ENCODE assay signal across 21 cellular contexts in genomic region chr17:5370411-5370810, GRCh38.
"Had no signal": no experiment of that assay in that cellular context is flagged by ENCODE, and none has a peak within 500 bp of the region (broad histone marks: within the 10 kb centered on the region; RNA-seq: fewer than 3 reads in every experiment).

No MANE protein-coding gene starts in this region.

- H3K27ac Mint-ChIP-seq: activated CD4-positive, alpha-beta T cell treated with anti-CD3 and anti-CD28 coated beads, Interleukin-2, amount 10 ng/mL, durations not matched to agents 24 days and 14 days; activated naive CD4-positive, alpha-beta T cell treated with anti-CD3 and anti-CD28 coated beads, Interleukin-2, amount 10 ng/mL, durations not matched to agents 7 days and 5 days; mesothelial cell of epicardium; nephron progenitor cell had no signal

- H3K9me3 ChIP-seq: adrenal gland, heart left ventricle, tibial nerve had no signal

- H3K27me3 ChIP-seq: adrenal gland, cardiac muscle cell, heart left ventricle, tibial nerve had no signal

- H3K4me1 Mint-ChIP-seq: activated CD4-positive, alpha-beta T cell treated with anti-CD3 and anti-CD28 coated beads, Interleukin-2, amount 10 ng/mL, durations not matched to agents 24 days and 14 days; activated naive CD4-positive, alpha-beta T cell treated with anti-CD3 and anti-CD28 coated beads, Interleukin-2, amount 10 ng/mL, durations not matched to agents 7 days and 5 days; nephron progenitor cell had no signal

- H3K27me3 Mint-ChIP-seq: activated CD4-positive, alpha-beta T cell treated with anti-CD3 and anti-CD28 coated beads, Interleukin-2, amount 10 ng/mL, durations not matched to agents 24 days and 14 days; activated naive CD4-positive, alpha-beta T cell treated with anti-CD3 and anti-CD28 coated beads, Interleukin-2, amount 10 ng/mL, durations not matched to agents 7 days and 5 days had no signal

- ATAC-seq: heart left ventricle; left lobe of liver; SK-N-SH treated with all-trans-retinoic acid at 6 μM for 48 hours; stimulated activated naive CD8-positive, alpha-beta T cell treated with anti-CD3 and anti-CD28 coated beads, Interleukin-15, Interleukin-2, amounts not matched to agents 100 U/mL and 50 U/mL, for 24 hours had no signal

- H3K4me1 ChIP-seq: adrenal gland, heart left ventricle, tibial nerve had no signal

- H3K4me3 ChIP-seq: adrenal gland, cardiac muscle cell, heart left ventricle, lung, tibial nerve had no signal

- H3K4me3 Mint-ChIP-seq: activated CD4-positive, alpha-beta T cell treated with anti-CD3 and anti-CD28 coated beads, Interleukin-2, amount 10 ng/mL, durations not matched to agents 24 days and 14 days; activated naive CD4-positive, alpha-beta T cell treated with anti-CD3 and anti-CD28 coated beads, Interleukin-2, amount 10 ng/mL, durations not matched to agents 7 days and 5 days; mesothelial cell of epicardium; nephron progenitor cell had no signal

- H3K27ac ChIP-seq: adrenal gland, cardiac muscle cell, heart left ventricle, tibial nerve had no signal

- H3K9me3 Mint-ChIP-seq: activated CD4-positive, alpha-beta T cell treated with anti-CD3 and anti-CD28 coated beads, Interleukin-2, amount 10 ng/mL, durations not matched to agents 24 days and 14 days; activated naive CD4-positive, alpha-beta T cell treated with anti-CD3 and anti-CD28 coated beads, Interleukin-2, amount 10 ng/mL, durations not matched to agents 7 days and 5 days; mesothelial cell of epicardium; nephron progenitor cell had no signal

- DNase-seq: activated CD4-positive, alpha-beta T cell treated with anti-CD3 and anti-CD28 coated beads, Interleukin-2, amount 10 ng/mL, durations not matched to agents 24 days and 14 days; activated CD4-positive, CD25-positive, alpha-beta regulatory T cell; activated naive CD4-positive, alpha-beta T cell treated with anti-CD3 and anti-CD28 coated beads, Interleukin-2, amount 10 ng/mL, durations not matched to agents 7 days and 5 days; adrenal gland; erythroblast; heart left ventricle; kidney; nephron progenitor cell; nucleus accumbens; posterior cingulate gyrus; stimulated activated CD8-positive, alpha-beta memory T cell treated with anti-CD3 and anti-CD28 coated beads, Interleukin-4, amount 100 ng/mL, for 48 hours; stimulated activated naive CD8-positive, alpha-beta T cell treated with anti-CD3 and anti-CD28 coated beads, Interleukin-15, Interleukin-2, amounts not matched to agents 100 U/mL and 50 U/mL, for 24 hours; substantia nigra; T-helper 1 cell; T1000 had no signal
